Comparison of ENCODE assay signal across 16 cellular contexts in the genomic region with DNA sequence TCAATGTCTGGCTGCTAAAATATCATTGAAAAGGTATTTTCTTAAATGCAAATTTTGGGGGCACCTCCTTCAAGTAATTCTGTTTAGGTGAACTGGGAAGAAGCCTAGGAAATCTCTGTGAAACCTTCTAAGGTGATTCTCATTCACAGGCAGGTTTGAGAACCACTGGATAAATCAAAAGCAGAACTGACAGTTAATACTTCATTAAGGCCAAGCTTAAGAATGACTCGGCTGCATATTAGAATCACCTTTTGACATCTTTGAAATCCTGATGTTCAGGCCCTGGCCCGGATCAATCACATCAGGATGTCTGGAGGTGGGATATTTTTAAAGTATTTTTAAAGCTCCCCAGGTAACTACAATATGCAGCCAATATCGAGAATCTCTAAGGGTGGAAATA. TPM values are rescaled to one million over a fixed set of nuclear protein-coding genes. Genes with fewer than 3 reads are reported as not detected.
"Had no signal": no experiment of that assay in that cellular context is flagged by ENCODE, and none has a peak within 500 bp of the region (broad histone marks: within the 10 kb centered on the region; RNA-seq: fewer than 3 reads in every experiment).

No MANE protein-coding gene starts in this region.

- DNase-seq: activated CD4-positive, alpha-beta T cell treated with anti-CD3 and anti-CD28 coated beads, Interleukin-2, amount 50 U/mL, for 4 hours; activated CD4-positive, CD25-positive, alpha-beta regulatory T cell treated with anti-CD3 and anti-CD28 coated beads, Interleukin-2, amount 50 U/mL, for 72 hours; activated CD8-positive, alpha-beta memory T cell treated with anti-CD3 and anti-CD28 coated beads, Interleukin-2, amount 10 ng/mL, durations not matched to agents 7 days and 5 days; activated effector memory CD4-positive, alpha-beta T cell treated with Interleukin-2 at 50 U/mL for 16 hours; activated T-cell treated with anti-CD3 and anti-CD28 coated beads, Interleukin-2, amount 50 U/mL, for 24 hours; caudate nucleus; colonic mucosa; foreskin melanocyte; head of caudate nucleus; left cardiac atrium; natural killer cell; occipital lobe; right lobe of liver; stimulated activated naive CD4-positive, alpha-beta T cell had no signal

- ATAC-seq: activated CD8-positive, alpha-beta memory T cell treated with anti-CD3 and anti-CD28 coated beads, Interleukin-2, amount 10 ng/mL, durations not matched to agents 7 days and 5 days; left cardiac atrium; natural killer cell; right lobe of liver had no signal

- H3K4me3 ChIP-seq: colonic mucosa, right lobe of liver had no signal

- H3K9me3 ChIP-seq: colonic mucosa, right lobe of liver had no signal

- H3K4me1 ChIP-seq: colonic mucosa, right lobe of liver had no signal

- H3K27me3 ChIP-seq: colonic mucosa, right lobe of liver had no signal

- H3K27ac ChIP-seq: colonic mucosa, right lobe of liver had no signal

- H3K36me3 ChIP-seq: colonic mucosa, right lobe of liver had no signal

RNA-seq across cellular contexts. Expression of a gene that starts 58.0 kb away (rescaled TPM):
- total RNA-seq: endothelial cell of umbilical vein, left cardiac atrium, natural killer cell, progenitor cell of endocrine pancreas had no signal
